Comparison of ENCODE assay signal across 1 cellular context in the genomic region with DNA sequence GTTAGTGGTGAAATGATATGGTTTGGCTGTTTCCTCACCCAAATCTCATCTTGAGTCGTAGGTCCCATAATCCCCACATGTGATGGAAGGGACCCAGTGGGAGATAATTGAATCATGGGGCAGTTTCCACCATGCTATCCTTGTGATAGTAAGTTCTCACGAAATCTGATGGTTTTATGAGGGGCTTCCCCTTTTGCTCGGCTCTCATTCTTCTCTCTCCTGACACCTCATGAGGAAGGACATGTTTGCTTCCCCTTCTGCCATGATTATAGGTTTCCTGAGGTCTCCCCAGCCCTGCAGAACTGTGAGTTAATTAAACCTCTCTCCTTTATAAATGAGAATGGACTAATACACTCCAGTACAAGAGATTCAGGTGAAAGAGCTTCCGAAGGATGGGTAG.
TF ChIP-seq lines count a peak whose summit lies in the region.

No MANE protein-coding gene starts in this region.

TF ChIP-seq in HepG2, 621 proteins besides CTCF, POLR2A, EP300 and RAD21:
- TF ChIP-seq ZNF749 (CRISPR knock-in tag; IDR thresholded peaks at IDR 0.05; ENCODE audit: borderline replicate concordance) (no peak), STAT5B (CRISPR knock-in tag; IDR thresholded peaks at IDR 0.05) (no peak), MED8 (CRISPR knock-in tag; IDR thresholded peaks at IDR 0.05; ENCODE audit: insufficient replicate concordance) (no peak), PHB2 (IDR thresholded peaks at IDR 0.05; ENCODE audit: partially characterized antibody) (no peak), ZNF768 (CRISPR knock-in tag; IDR thresholded peaks at IDR 0.05) (no peak), HNF4G (IDR thresholded peaks at IDR 0.05; ENCODE audit: borderline replicate concordance, low read depth, low read length) (no peak), HNF4G (CRISPR knock-in tag; IDR thresholded peaks at IDR 0.05; ENCODE audit: borderline replicate concordance, low read depth) (no peak), CCAR2 (optimal IDR thresholded peaks at IDR 0.05; ENCODE audit: low read depth, low read length) (no peak), KDM2A (CRISPR knock-in tag; IDR thresholded peaks at IDR 0.05; ENCODE audit: borderline replicate concordance, low read depth) (no peak), EZH2 (conservative IDR thresholded peaks at IDR 0.05; ENCODE audit: low read depth, low read length) (no peak)
- TF ChIP-seq, protein P1, sequence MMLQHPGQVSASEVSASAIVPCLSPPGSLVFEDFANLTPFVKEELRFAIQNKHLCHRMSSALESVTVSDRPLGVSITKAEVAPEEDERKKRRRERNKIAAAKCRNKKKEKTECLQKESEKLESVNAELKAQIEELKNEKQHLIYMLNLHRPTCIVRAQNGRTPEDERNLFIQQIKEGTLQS (CRISPR knock-in tag; IDR thresholded peaks at IDR 0.05) = no peak
